8 cellular contexts compared by ENCODE assay signal in genomic region chr4:127400736-127401346, GRCh38.
A peak's percentile ranks its signal among the peaks of the same experiment; 100 is the strongest.
DNase-seq lines count a peak whose midpoint lies in the region; ATAC-seq and TF ChIP-seq lines count a peak whose summit lies in the region.

No MANE protein-coding gene starts in this region.

- TF ChIP-seq EP300 in Ishikawa (IDR thresholded peaks at IDR 0.05; ENCODE audit: borderline replicate concordance): no peak

- no peaks in the 10 kb centered on the region for H3K27me3 Mint-ChIP-seq in osteocyte (ENCODE audit: unreplicated experiment)

- H3K4me1 ChIP-seq in fibroblast of lung (ENCODE audit: control insufficient read depth, extremely low read depth, insufficient read depth, low read length): no peaks in the 10 kb centered on the region

- no peaks in the 10 kb centered on the region for H3K27me3 ChIP-seq in fibroblast of lung (ENCODE audit: control insufficient read depth, insufficient read depth, low read length)

- peak; percentile 95 for TF ChIP-seq RAD21 in Ishikawa (IDR thresholded peaks at IDR 0.05; ENCODE audit: low read depth)

- H3K9ac ChIP-seq in fibroblast of lung (ENCODE audit: insufficient read depth, low read length): no peak overlapping the region

- peaks cover 26% of the 10 kb centered on the region for H3K4me1 Mint-ChIP-seq in osteocyte (ENCODE audit: unreplicated experiment)

- no peaks in the 10 kb centered on the region for H4K20me1 ChIP-seq in fibroblast of lung (ENCODE audit: control insufficient read depth, extremely low read depth, insufficient read depth, low read length)

- H3K9me3 Mint-ChIP-seq in osteocyte (ENCODE audit: unreplicated experiment): peaks cover 6% of the 10 kb centered on the region

- H3K36me3 ChIP-seq in fibroblast of lung (ENCODE audit: control insufficient read depth, insufficient read depth, low read length): no peaks in the 10 kb centered on the region

- no peak overlapping the region for H3K4me3 Mint-ChIP-seq in osteocyte (ENCODE audit: unreplicated experiment)

- ATAC-seq in GM21737 (IDR thresholded peaks at IDR 0.05; ENCODE audit: unreplicated experiment) (peak; percentile 73), HG03045 (IDR thresholded peaks at IDR 0.05; ENCODE audit: unreplicated experiment) (no peak)

- peak; percentile 43 to 53 for DNase-seq in activated T-cell treated with anti-CD3 and anti-CD28 coated beads, Interleukin-2, amount 50 U/mL, for 48 hours
- no peak for DNase-seq in activated T-cell treated with anti-CD3 and anti-CD28 coated beads, Interleukin-2, amount 50 U/mL, for 1 hour
- peak; percentile 55 for DNase-seq in SKM-1 treated with dmso at 0.1 percent for 144 hours (lab: John Stamatoyannopoulos, UW; ENCODE audit: unreplicated experiment)
- peak; percentile 73 to 86 for DNase-seq in fibroblast of lung (ENCODE audit: low read depth in 2 of 2)
- no peak for DNase-seq in osteocyte (ENCODE audit: extremely low spot score, unreplicated experiment)

- H3K4me3 ChIP-seq in fibroblast of lung (replicated peaks in 1 of 4; ENCODE audit: control extremely low read depth in 1 of 4, insufficient read depth in 1 of 4, low read depth in 3 of 4, low read length in 4 of 4): no peak overlapping the region

- no peaks in the 10 kb centered on the region for H3K79me2 ChIP-seq in fibroblast of lung (ENCODE audit: control insufficient read depth, insufficient read depth, low read length)

- H3K27ac ChIP-seq in fibroblast of lung (ENCODE audit: insufficient read depth, low read length): no peak overlapping the region

- H3K27ac Mint-ChIP-seq in osteocyte (ENCODE audit: unreplicated experiment): no peak overlapping the region

- TF ChIP-seq CTCF in fibroblast of lung (conservative IDR thresholded peaks at IDR 0.05 in 1 of 2, IDR thresholded peaks at IDR 0.05 in 1 of 2; ENCODE audit: low read depth in 1 of 2, low read length in 2 of 2) (peak; percentile 90 to 98), osteocyte (IDR thresholded peaks at IDR 0.05) (peak; percentile 76)

- H3K9me3 ChIP-seq in fibroblast of lung (ENCODE audit: control insufficient read depth, insufficient read depth, low read depth, low read length): no peaks in the 10 kb centered on the region

- no peaks in the 10 kb centered on the region for H3K36me3 Mint-ChIP-seq in osteocyte (ENCODE audit: unreplicated experiment)

- H2AFZ ChIP-seq in fibroblast of lung (ENCODE audit: low read length): no peak overlapping the region

- no peak overlapping the region for H3K4me2 ChIP-seq in fibroblast of lung (ENCODE audit: extremely low read depth, insufficient read depth, low read length)

TF ChIP-seq in Ishikawa, 13 proteins besides CTCF, POLR2A, EP300 and RAD21:
- no peak for TF ChIP-seq TAF1 (IDR thresholded peaks at IDR 0.05; ENCODE audit: low read depth)
- no peak for TF ChIP-seq ZBTB7A (IDR thresholded peaks at IDR 0.05; ENCODE audit: low read depth)
- TF ChIP-seq TCF12 (IDR thresholded peaks at IDR 0.05; ENCODE audit: low read depth): no peak
- no peak for TF ChIP-seq NFIC (IDR thresholded peaks at IDR 0.05)
- TF ChIP-seq, protein P1, sequence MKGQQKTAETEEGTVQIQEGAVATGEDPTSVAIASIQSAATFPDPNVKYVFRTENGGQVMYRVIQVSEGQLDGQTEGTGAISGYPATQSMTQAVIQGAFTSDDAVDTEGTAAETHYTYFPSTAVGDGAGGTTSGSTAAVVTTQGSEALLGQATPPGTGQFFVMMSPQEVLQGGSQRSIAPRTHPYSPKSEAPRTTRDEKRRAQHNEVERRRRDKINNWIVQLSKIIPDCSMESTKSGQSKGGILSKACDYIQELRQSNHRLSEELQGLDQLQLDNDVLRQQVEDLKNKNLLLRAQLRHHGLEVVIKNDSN (IDR thresholded peaks at IDR 0.05): no peak
- no peak for TF ChIP-seq YY1 (IDR thresholded peaks at IDR 0.05; ENCODE audit: low read depth)
- no peak for TF ChIP-seq CEBPB (IDR thresholded peaks at IDR 0.05)
- TF ChIP-seq, protein P2, sequence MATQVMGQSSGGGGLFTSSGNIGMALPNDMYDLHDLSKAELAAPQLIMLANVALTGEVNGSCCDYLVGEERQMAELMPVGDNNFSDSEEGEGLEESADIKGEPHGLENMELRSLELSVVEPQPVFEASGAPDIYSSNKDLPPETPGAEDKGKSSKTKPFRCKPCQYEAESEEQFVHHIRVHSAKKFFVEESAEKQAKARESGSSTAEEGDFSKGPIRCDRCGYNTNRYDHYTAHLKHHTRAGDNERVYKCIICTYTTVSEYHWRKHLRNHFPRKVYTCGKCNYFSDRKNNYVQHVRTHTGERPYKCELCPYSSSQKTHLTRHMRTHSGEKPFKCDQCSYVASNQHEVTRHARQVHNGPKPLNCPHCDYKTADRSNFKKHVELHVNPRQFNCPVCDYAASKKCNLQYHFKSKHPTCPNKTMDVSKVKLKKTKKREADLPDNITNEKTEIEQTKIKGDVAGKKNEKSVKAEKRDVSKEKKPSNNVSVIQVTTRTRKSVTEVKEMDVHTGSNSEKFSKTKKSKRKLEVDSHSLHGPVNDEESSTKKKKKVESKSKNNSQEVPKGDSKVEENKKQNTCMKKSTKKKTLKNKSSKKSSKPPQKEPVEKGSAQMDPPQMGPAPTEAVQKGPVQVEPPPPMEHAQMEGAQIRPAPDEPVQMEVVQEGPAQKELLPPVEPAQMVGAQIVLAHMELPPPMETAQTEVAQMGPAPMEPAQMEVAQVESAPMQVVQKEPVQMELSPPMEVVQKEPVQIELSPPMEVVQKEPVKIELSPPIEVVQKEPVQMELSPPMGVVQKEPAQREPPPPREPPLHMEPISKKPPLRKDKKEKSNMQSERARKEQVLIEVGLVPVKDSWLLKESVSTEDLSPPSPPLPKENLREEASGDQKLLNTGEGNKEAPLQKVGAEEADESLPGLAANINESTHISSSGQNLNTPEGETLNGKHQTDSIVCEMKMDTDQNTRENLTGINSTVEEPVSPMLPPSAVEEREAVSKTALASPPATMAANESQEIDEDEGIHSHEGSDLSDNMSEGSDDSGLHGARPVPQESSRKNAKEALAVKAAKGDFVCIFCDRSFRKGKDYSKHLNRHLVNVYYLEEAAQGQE (IDR thresholded peaks at IDR 0.05; ENCODE audit: low read depth): no peak
- no peak for TF ChIP-seq TEAD4 (IDR thresholded peaks at IDR 0.05)
- TF ChIP-seq CREB1 (IDR thresholded peaks at IDR 0.05; ENCODE audit: low read depth): no peak
- no peak for TF ChIP-seq FOXM1 (IDR thresholded peaks at IDR 0.05; ENCODE audit: borderline replicate concordance, low read depth)

Comparison
In these comparisons a context has a peak if more than half of its experiments do, and no peak if none do; other contexts are left out.
1. DNase-seq: peak in activated T-cell treated with anti-CD3 and anti-CD28 coated beads, Interleukin-2, amount 50 U/mL, for 48 hours (2 of 2), SKM-1 treated with dmso at 0.1 percent for 144 hours (single experiment) and fibroblast of lung (2 of 2); none in activated T-cell treated with anti-CD3 and anti-CD28 coated beads, Interleukin-2, amount 50 U/mL, for 1 hour (single experiment) and osteocyte (single experiment).